9 cellular contexts compared by ENCODE assay signal in genomic region chr12:119061208-119061796, GRCh38.
DNase-seq lines count a peak whose midpoint lies in the region; ATAC-seq and FAIRE-seq lines count a peak whose summit lies in the region.
"Had no signal": no experiment of that assay in that cellular context is flagged by ENCODE, and none has a peak within 500 bp of the region (broad histone marks: within the 10 kb centered on the region; RNA-seq: fewer than 3 reads in every experiment).

No MANE protein-coding gene starts in this region.

- no peak overlapping the region for H3K4me3 Mint-ChIP-seq in activated T-helper 2 cell treated with anti-CD3 and anti-CD28 coated beads, Interferon-gamma antibody, Interleukin-2, Interleukin-4, amounts not matched to agents 10 μg/mL and 5 μg/mL and 100 μg/mL, durations not matched to agents 14 hours and 24 hours and 36 hours (ENCODE audit: low read depth)
- no peak overlapping the region for H3K4me3 Mint-ChIP-seq in T-helper 17 cell
- H3K4me3 Mint-ChIP-seq: nephron had no signal

- H3K27ac Mint-ChIP-seq in activated T-helper 2 cell treated with anti-CD3 and anti-CD28 coated beads, Interferon-gamma antibody, Interleukin-2, Interleukin-4, amounts not matched to agents 10 μg/mL and 5 μg/mL and 100 μg/mL, durations not matched to agents 14 hours and 24 hours and 36 hours: no peak overlapping the region
- no peak overlapping the region for H3K27ac Mint-ChIP-seq in T-helper 17 cell
- H3K27ac Mint-ChIP-seq: nephron had no signal

- no peaks in the 10 kb centered on the region for H3K27me3 Mint-ChIP-seq in activated T-helper 2 cell treated with anti-CD3 and anti-CD28 coated beads, Interferon-gamma antibody, Interleukin-2, Interleukin-4, amounts not matched to agents 10 μg/mL and 5 μg/mL and 100 μg/mL, durations not matched to agents 14 hours and 24 hours and 36 hours (ENCODE audit: low read depth)
- H3K27me3 Mint-ChIP-seq in T-helper 17 cell: no peaks in the 10 kb centered on the region

- H3K4me1 Mint-ChIP-seq in activated T-helper 2 cell treated with anti-CD3 and anti-CD28 coated beads, Interferon-gamma antibody, Interleukin-2, Interleukin-4, amounts not matched to agents 10 μg/mL and 5 μg/mL and 100 μg/mL, durations not matched to agents 14 hours and 24 hours and 36 hours (ENCODE audit: low read depth): no peaks in the 10 kb centered on the region
- H3K4me1 Mint-ChIP-seq in T-helper 17 cell: no peaks in the 10 kb centered on the region
- H3K4me1 Mint-ChIP-seq: nephron had no signal

- no peaks in the 10 kb centered on the region for H3K9me3 ChIP-seq in T-helper 17 cell (ENCODE audit: control insufficient read depth, low read length, poor library complexity, severe bottlenecking)

- in situ Hi-C loops in KBM-7 (cut with MboI; ENCODE audit: low pct_unique_long_range_greater_than_20kb, low sequenced_read_pairs): no loop called here

- intact Hi-C loops in activated T-helper 2 cell treated with anti-CD3 and anti-CD28 coated beads, Interferon-gamma antibody, Interleukin-2, Interleukin-4, amounts not matched to agents 10 μg/mL and 5 μg/mL and 100 μg/mL, durations not matched to agents 14 hours and 24 hours and 36 hours (cut with micrococcal nuclease): no loop called here

- no peaks in the 10 kb centered on the region for H3K9me3 Mint-ChIP-seq in activated T-helper 2 cell treated with anti-CD3 and anti-CD28 coated beads, Interferon-gamma antibody, Interleukin-2, Interleukin-4, amounts not matched to agents 10 μg/mL and 5 μg/mL and 100 μg/mL, durations not matched to agents 14 hours and 24 hours and 36 hours
- H3K9me3 Mint-ChIP-seq: nephron had no signal

- DNase-seq in DMS79 treated with DMSO at 0.1 percent for 48 hours (lab: John Stamatoyannopoulos, UW) (peak; percentile 82), KBM-7 (peak; percentile 69), iPS-NIHi7 (ENCODE audit: extremely low spot score) (peak; percentile 83), urothelium cell line (ENCODE audit: low spot score) (peak; percentile 59), T-helper 17 cell (no peak), NCI-H2081 (lab: John Stamatoyannopoulos, UW) (no peak)
- DNase-seq in activated T-helper 2 cell treated with anti-CD3 and anti-CD28 coated beads, Interferon-gamma antibody, Interleukin-2, Interleukin-4, amounts not matched to agents 10 μg/mL and 5 μg/mL and 100 μg/mL, durations not matched to agents 14 hours and 24 hours and 36 hours (ENCODE audit: low spot score): peak; percentile 9

- ATAC-seq in HG03196 (IDR thresholded peaks at IDR 0.05; ENCODE audit: unreplicated experiment) (no peak), T-helper 17 cell (no peak)

- H3K36me3 Mint-ChIP-seq in activated T-helper 2 cell treated with anti-CD3 and anti-CD28 coated beads, Interferon-gamma antibody, Interleukin-2, Interleukin-4, amounts not matched to agents 10 μg/mL and 5 μg/mL and 100 μg/mL, durations not matched to agents 14 hours and 24 hours and 36 hours (ENCODE audit: low read depth): no peaks in the 10 kb centered on the region
- H3K36me3 Mint-ChIP-seq in T-helper 17 cell (ENCODE audit: low read depth): no peaks in the 10 kb centered on the region

- FAIRE-seq in urothelium cell line (lab: Jason Lieb, UNC): no peak

Comparison
In these comparisons a context has a peak if more than half of its experiments do, and no peak if none do; other contexts are left out.
1. DNase-seq: peak in DMS79 treated with DMSO at 0.1 percent for 48 hours (single experiment), KBM-7 (single experiment), activated T-helper 2 cell treated with anti-CD3 and anti-CD28 coated beads, Interferon-gamma antibody, Interleukin-2, Interleukin-4, amounts not matched to agents 10 μg/mL and 5 μg/mL and 100 μg/mL, durations not matched to agents 14 hours and 24 hours and 36 hours (single experiment), iPS-NIHi7 (single experiment) and urothelium cell line (single experiment); none in T-helper 17 cell (0 of 3) and NCI-H2081 (0 of 2).